In genomic region chr1:154406572-154406879, GRCh38 we compare ENCODE assay signal across 9 cellular contexts. TPM values are rescaled to one million over a fixed set of nuclear protein-coding genes. Genes with fewer than 3 reads are reported as not detected.
DNase-seq lines count a peak whose midpoint lies in the region; ATAC-seq, FAIRE-seq and TF ChIP-seq lines count a peak whose summit lies in the region.
"Had no signal": no experiment of that assay in that cellular context is flagged by ENCODE, and none has a peak within 500 bp of the region (broad histone marks: within the 10 kb centered on the region; RNA-seq: fewer than 3 reads in every experiment).

No MANE protein-coding gene starts in this region.

- H3K4me1 Mint-ChIP-seq in activated T-helper 2 cell treated with anti-CD3 and anti-CD28 coated beads, Interferon-gamma antibody, Interleukin-2, Interleukin-4, amounts not matched to agents 10 μg/mL and 5 μg/mL and 100 μg/mL, durations not matched to agents 14 hours and 24 hours and 36 hours (ENCODE audit: low read depth), result peaks cover 71% of the 10 kb centered on the region

- no peaks in the 10 kb centered on the region for H3K36me3 ChIP-seq in small intestine (ENCODE audit: control insufficient read depth in 2 of 2, insufficient read depth in 2 of 2, low read length in 2 of 2)

- H3K9me3 ChIP-seq in right cardiac atrium (ENCODE audit: control insufficient read depth, low read length) (no peaks in the 10 kb centered on the region), small intestine (ENCODE audit: control insufficient read depth, low read depth) (no peaks in the 10 kb centered on the region)

- no peak for FAIRE-seq in small intestine (lab: Jason Lieb, UNC)
- FAIRE-seq: K562 had no signal

- ATAC-seq in GM18505 (IDR thresholded peaks at IDR 0.05; ENCODE audit: unreplicated experiment) (no peak), right cardiac atrium (no peak)
- ATAC-seq: K562 had no signal

- peaks cover 18% of the 10 kb centered on the region for H3K4me1 ChIP-seq in right cardiac atrium (ENCODE audit: control insufficient read depth, insufficient read depth, low read length)
- peaks cover 6 to 16% of the 10 kb centered on the region in 2 donors for H3K4me1 ChIP-seq in small intestine (ENCODE audit: control insufficient read depth in 2 of 2, insufficient read depth in 1 of 2, low read depth in 1 of 2, low read length in 1 of 2)

- peak overlapping the region; percentile 73 for H3K4me3 Mint-ChIP-seq in activated T-helper 2 cell treated with anti-CD3 and anti-CD28 coated beads, Interferon-gamma antibody, Interleukin-2, Interleukin-4, amounts not matched to agents 10 μg/mL and 5 μg/mL and 100 μg/mL, durations not matched to agents 14 hours and 24 hours and 36 hours (ENCODE audit: low read depth)

- intact Hi-C loops in activated T-helper 2 cell treated with anti-CD3 and anti-CD28 coated beads, Interferon-gamma antibody, Interleukin-2, Interleukin-4, amounts not matched to agents 10 μg/mL and 5 μg/mL and 100 μg/mL, durations not matched to agents 14 hours and 24 hours and 36 hours (cut with micrococcal nuclease), result no loop called here
- intact Hi-C loops in right cardiac atrium (cut with DNase I), result loop anchor here in 1 of 4 donors (10.0 kb wide), 1 partner anchor 52 kb away; no protein-coding TSS in a partner anchor

- H3K27ac ChIP-seq in right cardiac atrium (ENCODE audit: low read length) (peak overlapping the region; percentile 95), small intestine (ENCODE audit: low read depth in 1 of 2, low read length in 1 of 2) (peak overlapping the region; percentile 92 to 94)

- H3K36me3 Mint-ChIP-seq in activated T-helper 2 cell treated with anti-CD3 and anti-CD28 coated beads, Interferon-gamma antibody, Interleukin-2, Interleukin-4, amounts not matched to agents 10 μg/mL and 5 μg/mL and 100 μg/mL, durations not matched to agents 14 hours and 24 hours and 36 hours (ENCODE audit: low read depth), result no peaks in the 10 kb centered on the region

- H3K4me3 ChIP-seq in right cardiac atrium (ENCODE audit: low read length), result peak overlapping the region; percentile 61
- peak overlapping the region; percentile 58 to 88 for H3K4me3 ChIP-seq in small intestine (ENCODE audit: low read depth in 1 of 2, low read length in 2 of 2)
- H3K4me3 ChIP-seq: K562 had no signal

- no peaks in the 10 kb centered on the region for H3K9me3 Mint-ChIP-seq in activated T-helper 2 cell treated with anti-CD3 and anti-CD28 coated beads, Interferon-gamma antibody, Interleukin-2, Interleukin-4, amounts not matched to agents 10 μg/mL and 5 μg/mL and 100 μg/mL, durations not matched to agents 14 hours and 24 hours and 36 hours

- TF ChIP-seq POLR2A in GM18505 (IDR thresholded peaks at IDR 0.05; ENCODE audit: borderline replicate concordance, extremely low read depth, insufficient read depth, insufficient read length), result peak; percentile 0

- H3K27ac Mint-ChIP-seq in activated T-helper 2 cell treated with anti-CD3 and anti-CD28 coated beads, Interferon-gamma antibody, Interleukin-2, Interleukin-4, amounts not matched to agents 10 μg/mL and 5 μg/mL and 100 μg/mL, durations not matched to agents 14 hours and 24 hours and 36 hours, result peak overlapping the region; percentile 64

- no peak for DNase-seq in activated T-helper 2 cell treated with anti-CD3 and anti-CD28 coated beads, Interferon-gamma antibody, Interleukin-2, Interleukin-4, amounts not matched to agents 10 μg/mL and 5 μg/mL and 100 μg/mL, durations not matched to agents 14 hours and 24 hours and 36 hours (ENCODE audit: low spot score)
- no peak for DNase-seq in right cardiac atrium
- no peak for DNase-seq in small intestine
- no peak for DNase-seq in HUDEP-2 (lab: John Stamatoyannopoulos, UW; ENCODE audit: unreplicated experiment in 76 of 76)
- DNase-seq in NCI-H446 treated with DMSO at 0.1 percent for 48 hours (lab: John Stamatoyannopoulos, UW), result no peak
- no peak for DNase-seq in GM19238 (ENCODE audit: insufficient read length, low spot score)
- DNase-seq in activated CD4-positive, alpha-beta T cell treated with anti-CD3 and anti-CD28 coated beads, Interleukin-2, amount 50 U/mL, for 48 hours, result no peak

- H3K27me3 ChIP-seq in right cardiac atrium (ENCODE audit: control insufficient read depth, insufficient read depth) (no peaks in the 10 kb centered on the region), small intestine (ENCODE audit: control insufficient read depth in 2 of 2, insufficient read depth in 2 of 2, low read length in 2 of 2) (no peaks in the 10 kb centered on the region)

- peaks cover 6% of the 10 kb centered on the region for H3K27me3 Mint-ChIP-seq in activated T-helper 2 cell treated with anti-CD3 and anti-CD28 coated beads, Interferon-gamma antibody, Interleukin-2, Interleukin-4, amounts not matched to agents 10 μg/mL and 5 μg/mL and 100 μg/mL, durations not matched to agents 14 hours and 24 hours and 36 hours (ENCODE audit: low read depth)

RNA-seq across cellular contexts. Expression of gene IL6R, which starts 1.4 kb away (rescaled TPM):
- 1.6 and 2.2 TPM in 2 replicates for total RNA-seq in activated T-helper 2 cell treated with anti-CD3 and anti-CD28 coated beads, Interferon-gamma antibody, Interleukin-2, Interleukin-4, amounts not matched to agents 10 μg/mL and 5 μg/mL and 100 μg/mL, durations not matched to agents 14 hours and 24 hours and 36 hours
- total RNA-seq in right cardiac atrium, result 10 to 100 TPM in 3 of 4 donors, 1 to 10 TPM in 1; 8.9 to 13.2 (median 12.1) TPM
- polyA plus RNA-seq in right cardiac atrium, result 5.7 TPM
- polyA plus RNA-seq in small intestine, result 10 to 100 TPM; 10.7 to 21.2 (median 11.6) TPM
